Comparison of ENCODE assay signal across 17 cellular contexts in the genomic region with DNA sequence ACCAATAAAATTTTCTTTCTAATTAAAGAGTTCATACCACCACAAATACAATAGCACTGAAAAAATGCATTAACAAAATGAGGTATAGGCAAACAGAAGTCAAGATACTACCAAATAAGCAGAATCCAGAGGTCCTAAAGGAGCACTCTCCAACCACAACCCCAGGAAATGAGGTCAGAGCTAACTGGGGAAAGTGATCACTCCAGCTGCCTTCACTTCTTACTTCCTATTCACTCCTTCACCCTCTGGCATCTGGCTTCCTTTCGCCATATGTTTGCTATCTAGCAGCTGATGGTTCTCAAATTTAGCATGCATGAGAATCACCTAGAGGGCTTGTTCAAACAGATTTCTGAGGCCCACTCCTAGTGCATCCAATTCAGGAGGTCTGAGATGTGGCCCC.
DNase-seq lines count a peak whose midpoint lies in the region; ATAC-seq and FAIRE-seq lines count a peak whose summit lies in the region.
"Had no signal": no experiment of that assay in that cellular context is flagged by ENCODE, and none has a peak within 500 bp of the region (broad histone marks: within the 10 kb centered on the region; RNA-seq: fewer than 3 reads in every experiment).

No MANE protein-coding gene starts in this region.

- no peaks in the 10 kb centered on the region for H3K27me3 Mint-ChIP-seq in activated T-helper 2 cell treated with anti-CD3 and anti-CD28 coated beads, Interferon-gamma antibody, Interleukin-2, Interleukin-4, amounts not matched to agents 10 μg/mL and 5 μg/mL and 100 μg/mL, durations not matched to agents 14 hours and 24 hours and 36 hours (ENCODE audit: low read depth)
- H3K27me3 Mint-ChIP-seq: brain; stimulated activated naive CD8-positive, alpha-beta T cell treated with anti-CD3 and anti-CD28 coated beads, Interleukin-15, amount 100 ng/mL, for 72 hours had no signal

- intact Hi-C loops in activated T-helper 2 cell treated with anti-CD3 and anti-CD28 coated beads, Interferon-gamma antibody, Interleukin-2, Interleukin-4, amounts not matched to agents 10 μg/mL and 5 μg/mL and 100 μg/mL, durations not matched to agents 14 hours and 24 hours and 36 hours (cut with micrococcal nuclease): no loop called here

- H3K27ac Mint-ChIP-seq in activated T-helper 2 cell treated with anti-CD3 and anti-CD28 coated beads, Interferon-gamma antibody, Interleukin-2, Interleukin-4, amounts not matched to agents 10 μg/mL and 5 μg/mL and 100 μg/mL, durations not matched to agents 14 hours and 24 hours and 36 hours: peak overlapping the region; percentile 13
- H3K27ac Mint-ChIP-seq: stimulated activated naive CD8-positive, alpha-beta T cell treated with anti-CD3 and anti-CD28 coated beads, Interleukin-15, amount 100 ng/mL, for 72 hours had no signal

- DNase-seq in Ammon's horn (ENCODE audit: low spot score) (peak; percentile 23), DMS 273 (lab: John Stamatoyannopoulos, UW; ENCODE audit: unreplicated experiment) (peak; percentile 92), NCI-H1694 treated with DMSO at 0.1 percent for 48 hours (lab: John Stamatoyannopoulos, UW) (peak; percentile 57), GM19239 (ENCODE audit: insufficient read length, low spot score) (no peak), amniotic stem cell (lab: John Stamatoyannopoulos, UW) (no peak)
- no peak for DNase-seq in activated T-helper 2 cell treated with anti-CD3 and anti-CD28 coated beads, Interferon-gamma antibody, Interleukin-2, Interleukin-4, amounts not matched to agents 10 μg/mL and 5 μg/mL and 100 μg/mL, durations not matched to agents 14 hours and 24 hours and 36 hours (ENCODE audit: low spot score)
- DNase-seq in activated T-cell treated with anti-CD3 and anti-CD28 coated beads, Interleukin-2, amount 50 U/mL, for 1 hour: no peak
- DNase-seq: activated gamma-delta T cell treated with Interleukin-2 at 50 U/mL for 16 hours; esophagus squamous epithelium; kidney glomerular epithelial cell; NCI-H146; NCI-H748 treated with DMSO at 0.1 percent for 48 hours; ovary; SIG-M5; stimulated activated naive CD8-positive, alpha-beta T cell treated with anti-CD3 and anti-CD28 coated beads, Interleukin-15, amount 100 ng/mL, for 72 hours had no signal

- no peak for ATAC-seq in HG03469 (IDR thresholded peaks at IDR 0.05; ENCODE audit: unreplicated experiment)
- ATAC-seq: stimulated activated naive CD8-positive, alpha-beta T cell treated with anti-CD3 and anti-CD28 coated beads, Interleukin-15, amount 100 ng/mL, for 72 hours had no signal

- no peak overlapping the region for H3K4me3 Mint-ChIP-seq in activated T-helper 2 cell treated with anti-CD3 and anti-CD28 coated beads, Interferon-gamma antibody, Interleukin-2, Interleukin-4, amounts not matched to agents 10 μg/mL and 5 μg/mL and 100 μg/mL, durations not matched to agents 14 hours and 24 hours and 36 hours (ENCODE audit: low read depth)
- H3K4me3 Mint-ChIP-seq: brain; stimulated activated naive CD8-positive, alpha-beta T cell treated with anti-CD3 and anti-CD28 coated beads, Interleukin-15, amount 100 ng/mL, for 72 hours had no signal

- H3K36me3 Mint-ChIP-seq in activated T-helper 2 cell treated with anti-CD3 and anti-CD28 coated beads, Interferon-gamma antibody, Interleukin-2, Interleukin-4, amounts not matched to agents 10 μg/mL and 5 μg/mL and 100 μg/mL, durations not matched to agents 14 hours and 24 hours and 36 hours (ENCODE audit: low read depth): no peaks in the 10 kb centered on the region
- H3K36me3 Mint-ChIP-seq: brain had no signal

- no peak for FAIRE-seq in GM19239 (lab: Jason Lieb, UNC)

- H3K4me1 Mint-ChIP-seq in activated T-helper 2 cell treated with anti-CD3 and anti-CD28 coated beads, Interferon-gamma antibody, Interleukin-2, Interleukin-4, amounts not matched to agents 10 μg/mL and 5 μg/mL and 100 μg/mL, durations not matched to agents 14 hours and 24 hours and 36 hours (ENCODE audit: low read depth): peaks cover 52% of the 10 kb centered on the region

- peaks cover 6% of the 10 kb centered on the region for H3K9me3 Mint-ChIP-seq in activated T-helper 2 cell treated with anti-CD3 and anti-CD28 coated beads, Interferon-gamma antibody, Interleukin-2, Interleukin-4, amounts not matched to agents 10 μg/mL and 5 μg/mL and 100 μg/mL, durations not matched to agents 14 hours and 24 hours and 36 hours
- H3K9me3 Mint-ChIP-seq: brain had no signal

Comparison
In these comparisons a context has a peak if more than half of its experiments do, and no peak if none do; other contexts are left out.
1. DNase-seq: peak in Ammon's horn (single experiment), DMS 273 (single experiment) and NCI-H1694 treated with DMSO at 0.1 percent for 48 hours (single experiment); none in activated T-helper 2 cell treated with anti-CD3 and anti-CD28 coated beads, Interferon-gamma antibody, Interleukin-2, Interleukin-4, amounts not matched to agents 10 μg/mL and 5 μg/mL and 100 μg/mL, durations not matched to agents 14 hours and 24 hours and 36 hours (single experiment), GM19239 (single experiment), activated T-cell treated with anti-CD3 and anti-CD28 coated beads, Interleukin-2, amount 50 U/mL, for 1 hour (single experiment) and amniotic stem cell (single experiment).